ENCODE assay signal across 13 cellular contexts in the genomic region with DNA sequence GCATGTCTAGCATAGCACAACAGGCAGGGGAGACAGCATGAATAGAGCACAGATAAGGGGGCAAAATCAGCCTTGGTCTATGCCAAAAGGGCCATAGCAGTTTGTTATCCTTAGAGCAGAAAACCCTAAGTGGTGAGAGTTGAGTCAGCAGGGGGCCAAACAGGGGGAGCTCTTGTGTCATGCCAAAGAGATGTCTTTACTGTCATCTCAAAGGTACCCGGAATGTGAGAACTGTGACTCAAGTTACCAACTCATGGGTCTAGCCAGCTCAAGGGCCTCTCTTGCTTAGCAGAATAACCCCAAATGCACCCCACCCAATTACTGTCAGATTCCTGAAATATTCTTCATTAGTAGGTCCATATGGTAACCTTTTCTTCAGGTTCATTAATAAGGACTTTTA. TPM values are rescaled to one million over a fixed set of nuclear protein-coding genes. Genes with fewer than 3 reads are reported as not detected.
DNase-seq lines count a peak whose midpoint lies in the region; ATAC-seq and TF ChIP-seq lines count a peak whose summit lies in the region.
"Had no signal": no experiment of that assay in that cellular context is flagged by ENCODE, and none has a peak within 500 bp of the region (broad histone marks: within the 10 kb centered on the region; RNA-seq: fewer than 3 reads in every experiment).

No MANE protein-coding gene starts in this region.

- H2AFZ ChIP-seq in ACC112 (ENCODE audit: low read length, unreplicated experiment): no peak overlapping the region

- H3K27me3 ChIP-seq in ACC112 (ENCODE audit: insufficient read depth, low read length) (no peaks in the 10 kb centered on the region), GM06990 (replicated peaks; ENCODE audit: control insufficient read depth, insufficient read depth, low read length) (no peaks in the 10 kb centered on the region; the same call in 1 of the 2 replicates), RWPE2 (ENCODE audit: insufficient read depth, poor library complexity, severe bottlenecking) (no peaks in the 10 kb centered on the region), adrenal gland (no peaks in the 10 kb centered on the region)

- peak overlapping the region; percentile 3; the same call in 1 of the 2 replicates for H3K27ac ChIP-seq in ACC112 (ENCODE audit: low read depth, low read length)
- H3K27ac ChIP-seq in RWPE2 (ENCODE audit: poor library complexity, severe bottlenecking): no peak overlapping the region
- no peak overlapping the region for H3K27ac ChIP-seq in adrenal gland
- H3K27ac ChIP-seq: gastrocnemius medialis had no signal

- H3K9me3 ChIP-seq in RWPE2 (ENCODE audit: severe bottlenecking): no peaks in the 10 kb centered on the region
- no peaks in the 10 kb centered on the region for H3K9me3 ChIP-seq in adrenal gland (replicated peaks in 1 of 3)
- H3K9me3 ChIP-seq: gastrocnemius medialis had no signal

- TF ChIP-seq CTCF in GM06990 (IDR thresholded peaks at IDR 0.05; ENCODE audit: insufficient read depth, low read length, poor library complexity, severe bottlenecking): peak; percentile 43
- no peak for TF ChIP-seq CTCF in RWPE2 (IDR thresholded peaks at IDR 0.05; ENCODE audit: poor library complexity, severe bottlenecking)
- no peak for TF ChIP-seq CTCF in fibroblast of the aortic adventitia (IDR thresholded peaks at IDR 0.05; ENCODE audit: insufficient read depth, low read length)
- no peak for TF ChIP-seq CTCF in adrenal gland (IDR thresholded peaks at IDR 0.05)

- no peak for DNase-seq in GM06990 (ENCODE audit: extremely low read depth, insufficient read length)
- no peak for DNase-seq in RWPE2 (ENCODE audit: low spot score)
- peak; percentile 46 for DNase-seq in fibroblast of the aortic adventitia (ENCODE audit: low read depth)
- no peak for DNase-seq in activated effector memory CD4-positive, alpha-beta T cell treated with Interleukin-2 at 50 U/mL for 16 hours
- DNase-seq in medulla oblongata (ENCODE audit: extremely low spot score): no peak
- no peak for DNase-seq in adrenal gland
- DNase-seq: CD4-positive, CD25-positive, alpha-beta regulatory T cell; gastrocnemius medialis; GF-D8; left colon had no signal

- H3K4me3 ChIP-seq in ACC112 (ENCODE audit: low read depth, low read length) (no peak overlapping the region), GM06990 (replicated peaks; ENCODE audit: low read depth, low read length) (no peak overlapping the region), RWPE2 (ENCODE audit: severe bottlenecking) (no peak overlapping the region), fibroblast of the aortic adventitia (ENCODE audit: low read depth, low read length) (no peak overlapping the region), adrenal gland (no peak overlapping the region)
- H3K4me3 ChIP-seq: gastrocnemius medialis had no signal

- TF ChIP-seq POLR2A in adrenal gland (IDR thresholded peaks at IDR 0.05): no peak

- H3K36me3 ChIP-seq in ACC112 (ENCODE audit: insufficient read depth, low read length): no peaks in the 10 kb centered on the region
- no peaks in the 10 kb centered on the region for H3K36me3 ChIP-seq in GM06990 (ENCODE audit: control insufficient read depth, insufficient read depth, low read length)
- no peaks in the 10 kb centered on the region for H3K36me3 ChIP-seq in RWPE2 (ENCODE audit: low read depth)
- no peaks in the 10 kb centered on the region for H3K36me3 ChIP-seq in adrenal gland (replicated peaks in 1 of 2)
- H3K36me3 ChIP-seq: gastrocnemius medialis had no signal

- peak; percentile 22; the same call in 1 of the 3 replicates for ATAC-seq in RWPE2 (ENCODE audit: low read depth)
- ATAC-seq in HG03342 (IDR thresholded peaks at IDR 0.05; ENCODE audit: unreplicated experiment): no peak
- ATAC-seq: gastrocnemius medialis; left colon; stimulated activated memory B cell treated with anti-CD40 and anti-IgM and Interleukin-4, amounts not matched to agents 10 μg/mL and 1 μg/mL and 100 μg/mL, for 72 hours had no signal

- H3K79me2 ChIP-seq in ACC112 (ENCODE audit: control insufficient read depth, insufficient read depth, low read length, unreplicated experiment): no peaks in the 10 kb centered on the region

- H3K4me1 ChIP-seq in ACC112 (ENCODE audit: control insufficient read depth, insufficient read depth, low read length, unreplicated experiment) (peaks cover 40% of the 10 kb centered on the region), RWPE2 (ENCODE audit: insufficient read depth, poor library complexity, severe bottlenecking) (peaks cover 6% of the 10 kb centered on the region), adrenal gland (replicated peaks in 1 of 2) (no peaks in the 10 kb centered on the region)
- H3K4me1 ChIP-seq: gastrocnemius medialis had no signal

- 75 to 88% (median 84%) methylated on average over 1 of the region's 1 CpG for WGBS in adrenal gland, 4 donors

- intact Hi-C loops in adrenal gland (cut with DNase I): no loop called here

RNA-seq across cellular contexts. Expression of a gene that starts 45.9 kb away (rescaled TPM):
- 73.8 and 129 TPM in 2 replicates for total RNA-seq in fibroblast of the aortic adventitia (ENCODE audit: low replicate concordance)
- total RNA-seq in adrenal gland: 100 to 1,000 TPM in 4 of 8 donors, 10 to 100 TPM in 4; 49.5 to 146 (median 98.7) TPM
- 100 to 1,000 TPM; 180 to 373 (median 181) TPM for polyA plus RNA-seq in adrenal gland
